Comparison of ENCODE assay signal across 19 cellular contexts in the genomic region with DNA sequence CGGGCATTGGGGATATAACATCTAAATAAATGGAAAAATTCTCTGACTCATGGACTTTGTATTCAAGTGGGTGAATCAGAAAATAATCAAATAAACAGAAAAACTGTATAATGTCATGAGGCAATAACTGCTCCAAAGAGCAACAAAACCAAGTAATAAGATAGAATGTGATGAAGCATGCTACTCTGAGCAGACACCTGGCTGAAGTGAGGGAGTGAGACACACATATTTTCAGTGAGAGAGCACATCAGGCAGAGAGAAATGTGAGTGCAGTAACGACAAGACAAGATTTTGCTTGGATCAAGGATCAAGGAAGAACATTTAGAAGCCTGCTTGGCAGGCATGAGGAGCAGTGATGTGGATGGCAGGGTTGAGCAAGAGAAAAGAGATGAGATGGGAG.
DNase-seq lines count a peak whose midpoint lies in the region; ATAC-seq, FAIRE-seq and TF ChIP-seq lines count a peak whose summit lies in the region.
"Had no signal": no experiment of that assay in that cellular context is flagged by ENCODE, and none has a peak within 500 bp of the region (broad histone marks: within the 10 kb centered on the region; RNA-seq: fewer than 3 reads in every experiment).

No MANE protein-coding gene starts in this region.

- TF ChIP-seq POLR2A in H54 (IDR thresholded peaks at IDR 0.05; ENCODE audit: low read depth, low read length) (no peak), GM12892 (IDR thresholded peaks at IDR 0.05; ENCODE audit: low read depth, low read length) (no peak)

- TF ChIP-seq CTCF in RWPE2 (IDR thresholded peaks at IDR 0.05; ENCODE audit: poor library complexity, severe bottlenecking) (no peak), fibroblast of lung (conservative IDR thresholded peaks at IDR 0.05 in 1 of 2, IDR thresholded peaks at IDR 0.05 in 1 of 2; ENCODE audit: low read depth in 1 of 2, low read length in 2 of 2) (no peak), natural killer cell (IDR thresholded peaks at IDR 0.05) (no peak)

- peak; percentile 83 for FAIRE-seq in H54 (lab: Jason Lieb, UNC)
- no peak for FAIRE-seq in GM12892 (lab: Jason Lieb, UNC)
- FAIRE-seq: GM18507 had no signal

- no peaks in the 10 kb centered on the region for H3K79me2 ChIP-seq in fibroblast of lung (ENCODE audit: control insufficient read depth, insufficient read depth, low read length)

- H3K36me3 ChIP-seq in RWPE2 (ENCODE audit: low read depth) (no peaks in the 10 kb centered on the region), fibroblast of lung (ENCODE audit: control insufficient read depth, insufficient read depth, low read length) (no peaks in the 10 kb centered on the region)
- H3K36me3 ChIP-seq: HAP-1, tibial nerve had no signal

- no peaks in the 10 kb centered on the region for H3K4me1 Mint-ChIP-seq in natural killer cell
- H3K4me1 Mint-ChIP-seq: CD14-positive monocyte had no signal

- H3K4me1 ChIP-seq in RWPE2 (ENCODE audit: insufficient read depth, poor library complexity, severe bottlenecking) (peaks cover 8% of the 10 kb centered on the region), fibroblast of lung (ENCODE audit: control insufficient read depth, extremely low read depth, insufficient read depth, low read length) (no peaks in the 10 kb centered on the region)
- H3K4me1 ChIP-seq: HAP-1, tibial nerve had no signal

- DNase-seq in A172 (ENCODE audit: low spot score), result peak; percentile 30
- DNase-seq in H54 (ENCODE audit: insufficient read length, low spot score), result peak; percentile 2
- DNase-seq in RWPE2 (ENCODE audit: low spot score), result no peak
- DNase-seq in fibroblast of lung (ENCODE audit: low read depth in 2 of 2), result peak; percentile 6 to 65
- no peak for DNase-seq in natural killer cell
- no peak for DNase-seq in activated CD4-positive, CD25-positive, alpha-beta regulatory T cell (lab: John Stamatoyannopoulos, UW)
- DNase-seq in GM12892 (ENCODE audit: insufficient read length), result no peak
- DNase-seq: activated CD4-positive, CD25-positive, alpha-beta regulatory T cell treated with anti-CD3 and anti-CD28 coated beads, Interleukin-2, amount 50 U/mL, for 72 hours; effector memory CD8-positive, alpha-beta T cell; mucosa of descending colon; NCI-H2081; NCI-H510A treated with DMSO at 0.1 percent for 48 hours; stimulated activated naive CD8-positive, alpha-beta T cell treated with anti-CD3 and anti-CD28 coated beads, Interleukin-15, Interleukin-2, amounts not matched to agents 100 U/mL and 50 U/mL, for 24 hours had no signal

- no peak overlapping the region for H3K4me3 Mint-ChIP-seq in natural killer cell
- H3K4me3 Mint-ChIP-seq: CD14-positive monocyte; effector memory CD8-positive, alpha-beta T cell had no signal

- H3K27me3 ChIP-seq in RWPE2 (ENCODE audit: insufficient read depth, poor library complexity, severe bottlenecking) (no peaks in the 10 kb centered on the region), fibroblast of lung (ENCODE audit: control insufficient read depth, insufficient read depth, low read length) (no peaks in the 10 kb centered on the region)
- H3K27me3 ChIP-seq: tibial nerve had no signal

- peaks cover 3 to 5% of the 10 kb centered on the region in 2 donors for H3K9me3 Mint-ChIP-seq in natural killer cell

- no peak overlapping the region for H3K27ac Mint-ChIP-seq in natural killer cell
- H3K27ac Mint-ChIP-seq: CD14-positive monocyte; effector memory CD8-positive, alpha-beta T cell had no signal

- no peaks in the 10 kb centered on the region for H4K20me1 ChIP-seq in fibroblast of lung (ENCODE audit: control insufficient read depth, extremely low read depth, insufficient read depth, low read length)

- H3K9me3 ChIP-seq in RWPE2 (ENCODE audit: severe bottlenecking) (no peaks in the 10 kb centered on the region), fibroblast of lung (ENCODE audit: control insufficient read depth, insufficient read depth, low read depth, low read length) (no peaks in the 10 kb centered on the region)
- H3K9me3 ChIP-seq: HAP-1, mucosa of descending colon had no signal

- no peak overlapping the region for H3K4me3 ChIP-seq in RWPE2 (ENCODE audit: severe bottlenecking)
- H3K4me3 ChIP-seq in fibroblast of lung (replicated peaks in 1 of 4; ENCODE audit: control extremely low read depth in 1 of 4, insufficient read depth in 1 of 4, low read depth in 3 of 4, low read length in 4 of 4), result no peak overlapping the region
- H3K4me3 ChIP-seq: HAP-1, mucosa of descending colon, tibial nerve had no signal

- H3K9ac ChIP-seq in fibroblast of lung (ENCODE audit: insufficient read depth, low read length), result no peak overlapping the region

- H3K27ac ChIP-seq in RWPE2 (ENCODE audit: poor library complexity, severe bottlenecking) (peak overlapping the region; percentile 55), fibroblast of lung (ENCODE audit: insufficient read depth, low read length) (no peak overlapping the region)
- H3K27ac ChIP-seq: tibial nerve had no signal

- peak overlapping the region; percentile 30 for H2AFZ ChIP-seq in fibroblast of lung (ENCODE audit: low read length)

- intact Hi-C loops in natural killer cell (cut with micrococcal nuclease), result no loop called here

- peak; percentile 83 for ATAC-seq in RWPE2 (ENCODE audit: low read depth)
- no peak for ATAC-seq in GM21447 (IDR thresholded peaks at IDR 0.05; ENCODE audit: unreplicated experiment)
- no peak for ATAC-seq in natural killer cell
- ATAC-seq: effector memory CD8-positive, alpha-beta T cell; left lobe of liver; mucosa of descending colon; stimulated activated naive CD8-positive, alpha-beta T cell treated with anti-CD3 and anti-CD28 coated beads, Interleukin-15, Interleukin-2, amounts not matched to agents 100 U/mL and 50 U/mL, for 24 hours had no signal

- H3K4me2 ChIP-seq in fibroblast of lung (ENCODE audit: extremely low read depth, insufficient read depth, low read length), result no peak overlapping the region

- H3K36me3 Mint-ChIP-seq in natural killer cell, result no peaks in the 10 kb centered on the region
- H3K36me3 Mint-ChIP-seq: CD14-positive monocyte had no signal

- H3K27me3 Mint-ChIP-seq in natural killer cell (ENCODE audit: low read depth in 2 of 2), result peaks cover 0 to 3% of the 10 kb centered on the region in 2 donors
- H3K27me3 Mint-ChIP-seq: effector memory CD8-positive, alpha-beta T cell had no signal

Comparison
In these comparisons a context has a peak if more than half of its experiments do, and no peak if none do; other contexts are left out.
1. DNase-seq: peak in A172 (single experiment), H54 (single experiment) and fibroblast of lung (2 of 2); none in RWPE2 (single experiment), natural killer cell (single experiment), activated CD4-positive, CD25-positive, alpha-beta regulatory T cell (0 of 4) and GM12892 (single experiment).